22 cellular contexts compared by ENCODE assay signal in genomic region chr5:105238561-105238960, GRCh38.
"Had no signal": no experiment of that assay in that cellular context is flagged by ENCODE, and none has a peak within 500 bp of the region (broad histone marks: within the 10 kb centered on the region; RNA-seq: fewer than 3 reads in every experiment).

No MANE protein-coding gene starts in this region.

- H3K36me3 ChIP-seq: esophagus squamous epithelium, gastroesophageal sphincter, neural progenitor cell, ovary, suprapubic skin, thyroid gland, uterus had no signal

- H2AFZ ChIP-seq: neural progenitor cell had no signal

- H3K27ac ChIP-seq: esophagus squamous epithelium, gastroesophageal sphincter, neural progenitor cell, ovary, suprapubic skin, thyroid gland, uterus had no signal

- ATAC-seq: gastroesophageal sphincter; left colon; left ventricle myocardium superior; natural killer cell treated with Interleukin-12 subunit alpha and Interleukin-12 subunit beta and Interleukin-15 and Interleukin-18, amount 100 ng/mL, for 72 hours; right cardiac atrium; stimulated activated effector memory CD8-positive, alpha-beta T cell treated with anti-CD3 and anti-CD28 coated beads, Interleukin-12 subunit alpha, Interleukin-12 subunit beta, amount 100 ng/mL, for 72 hours; stimulated activated naive CD8-positive, alpha-beta T cell treated with anti-CD3 and anti-CD28 coated beads, Interleukin-15, Interleukin-2, amounts not matched to agents 100 U/mL and 50 U/mL, for 24 hours had no signal

- H3K4me2 ChIP-seq: neural progenitor cell had no signal

- H3K27me3 ChIP-seq: esophagus squamous epithelium, gastroesophageal sphincter, neural progenitor cell, ovary, suprapubic skin, thyroid gland, uterus had no signal

- DNase-seq: dermis blood vessel endothelial cell; esophagus squamous epithelium; foreskin fibroblast; glutamatergic neuron; left colon; left ventricle myocardium superior; mesenchymal stem cell; midbrain; nucleus accumbens; ovary; right cardiac atrium; stimulated activated CD4-positive, alpha-beta T cell treated with anti-CD3 and anti-CD28 coated beads, Interleukin-4, amount 100 ng/mL, for 1 hour; stimulated activated CD8-positive, alpha-beta memory T cell treated with anti-CD3 and anti-CD28 coated beads, Interleukin-4, amount 100 ng/mL, for 48 hours; stimulated activated naive CD8-positive, alpha-beta T cell treated with anti-CD3 and anti-CD28 coated beads, Interleukin-15, Interleukin-2, amounts not matched to agents 100 U/mL and 50 U/mL, for 24 hours; thyroid gland; uterus had no signal

- H3K9me3 ChIP-seq: esophagus squamous epithelium, gastroesophageal sphincter, ovary, suprapubic skin, thyroid gland, uterus had no signal

- H3K4me3 ChIP-seq: esophagus squamous epithelium, gastroesophageal sphincter, lung, neural progenitor cell, ovary, suprapubic skin, thyroid gland, uterus had no signal

- H3K4me1 ChIP-seq: esophagus squamous epithelium, gastroesophageal sphincter, neural progenitor cell, suprapubic skin, thyroid gland, uterus had no signal

- H3K9ac ChIP-seq: neural progenitor cell had no signal
